Comparison of ENCODE assay signal across 9 cellular contexts in the genomic region with DNA sequence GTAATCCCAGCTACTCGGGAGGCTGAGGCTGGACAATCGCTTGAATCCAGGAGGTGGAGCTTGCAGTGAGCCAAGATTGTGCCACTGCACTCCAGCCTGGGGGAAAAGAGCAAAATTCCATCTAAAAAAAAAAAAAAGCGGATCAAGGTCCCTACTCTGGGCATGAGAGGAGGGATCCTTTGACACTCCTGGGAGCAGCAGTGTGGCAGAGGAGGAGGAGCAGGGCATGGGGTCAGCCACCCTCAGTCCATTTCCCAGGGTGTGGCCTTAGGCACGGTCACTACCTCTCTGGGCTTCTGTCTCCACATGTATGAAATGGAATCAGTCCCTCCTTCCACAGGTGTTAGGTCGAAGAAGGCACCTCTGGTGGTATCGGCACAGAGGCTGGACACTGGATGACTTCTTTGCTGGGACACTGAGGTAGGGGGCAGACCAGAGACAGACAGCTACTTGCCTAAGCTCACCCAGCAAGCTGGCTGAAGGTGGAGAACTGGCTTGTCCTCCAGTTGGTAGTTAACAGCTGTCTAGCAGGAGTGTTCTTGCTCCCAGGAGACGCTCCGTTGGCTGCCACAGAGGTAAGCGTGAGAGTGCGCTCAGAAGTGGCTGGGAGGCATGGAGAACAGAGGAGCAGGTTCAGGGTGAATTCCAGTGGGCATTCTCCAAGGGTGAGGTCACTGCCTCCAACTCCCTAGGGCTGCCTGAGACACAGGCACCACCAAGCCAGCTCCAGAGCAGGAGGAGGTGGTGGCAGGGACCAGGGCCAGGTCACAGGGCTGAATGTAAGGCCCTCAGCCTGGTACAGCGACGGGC. TPM values are rescaled to one million over a fixed set of nuclear protein-coding genes. Genes with fewer than 3 reads are reported as not detected.
DNase-seq lines count a peak whose midpoint lies in the region; ATAC-seq, FAIRE-seq and TF ChIP-seq lines count a peak whose summit lies in the region.
"Had no signal": no experiment of that assay in that cellular context is flagged by ENCODE, and none has a peak within 500 bp of the region (broad histone marks: within the 10 kb centered on the region; RNA-seq: fewer than 3 reads in every experiment).

No MANE protein-coding gene starts in this region.

- no peak overlapping the region for H3K4me3 ChIP-seq in esophagus squamous epithelium
- H3K4me3 ChIP-seq in pancreas: no peak overlapping the region
- H3K4me3 ChIP-seq in mucosa of descending colon: no peak overlapping the region

- H3K36me3 ChIP-seq in esophagus squamous epithelium: peaks cover 0 to 5% (median 0%) of the 10 kb centered on the region in 3 donors
- no peaks in the 10 kb centered on the region for H3K36me3 ChIP-seq in pancreas
- no peaks in the 10 kb centered on the region for H3K36me3 ChIP-seq in mucosa of descending colon (ENCODE audit: low read depth)

- whole genome bisulfite sequencing in esophagus squamous epithelium, 2 donors: 61 to 70% methylated on average over 5 to 10 of the region's 12 CpGs
- 57 to 61% methylated on average over 12 of the region's 12 CpGs for WGBS in pancreas, 2 donors

- TF ChIP-seq CTCF in esophagus squamous epithelium (IDR thresholded peaks at IDR 0.05): no peak
- no peak for TF ChIP-seq CTCF in pancreas (IDR thresholded peaks at IDR 0.05)
- no peak for TF ChIP-seq CTCF in mucosa of descending colon (IDR thresholded peaks at IDR 0.05)

- no peak for FAIRE-seq in pancreas (lab: Jason Lieb, UNC)
- FAIRE-seq: endometrium had no signal

- intact Hi-C loops in esophagus squamous epithelium (cut with DNase I) (no loop called here), pancreas (cut with DNase I) (no loop called here), mucosa of descending colon (cut with DNase I, micrococcal nuclease) (no loop called here)

- no peak for TF ChIP-seq POLR2A in esophagus squamous epithelium (IDR thresholded peaks at IDR 0.05)

- DNase-seq in DMS153 (lab: John Stamatoyannopoulos, UW) (peak; percentile 81), NCI-H2196 (lab: John Stamatoyannopoulos, UW; ENCODE audit: unreplicated experiment) (peak; percentile 42), esophagus squamous epithelium (lab: John Stamatoyannopoulos, UW) (no peak), pancreas (peak in 5 of 6 donors; percentile 67 to 73 (median 72)), mucosa of descending colon (no peak)

- peak; percentile 5 to 50 (median 34) for ATAC-seq in pancreas
- no peak for ATAC-seq in GM19463 (IDR thresholded peaks at IDR 0.05; ENCODE audit: unreplicated experiment)
- ATAC-seq in HG02884 (IDR thresholded peaks at IDR 0.05; ENCODE audit: unreplicated experiment): no peak
- no peak for ATAC-seq in mucosa of descending colon
- no peak for ATAC-seq in HG03439 (IDR thresholded peaks at IDR 0.05; ENCODE audit: unreplicated experiment)

- H3K9me3 ChIP-seq in esophagus squamous epithelium (no peaks in the 10 kb centered on the region), pancreas (no peaks in the 10 kb centered on the region), mucosa of descending colon (no peaks in the 10 kb centered on the region)

- H3K27ac ChIP-seq in esophagus squamous epithelium (peak overlapping the region; percentile 36 to 88 (median 85)), pancreas (peak overlapping the region; percentile 61 to 97 (median 82))

- H3K27me3 ChIP-seq in esophagus squamous epithelium (no peaks in the 10 kb centered on the region), pancreas (no peaks in the 10 kb centered on the region)

- H3K4me1 ChIP-seq in esophagus squamous epithelium (peaks cover 27 to 60% (median 39%) of the 10 kb centered on the region in 3 donors), pancreas (peaks cover 21 to 37% (median 28%) of the 10 kb centered on the region in 3 donors), mucosa of descending colon (ENCODE audit: low read depth) (peaks cover 21% of the 10 kb centered on the region)

RNA-seq across cellular contexts. Expression of gene TXN2, which starts 19.6 kb away (rescaled TPM):
- total RNA-seq in esophagus squamous epithelium (10 to 100 TPM; 58.4 to 88.4 (median 72.3) TPM), pancreas (10 to 100 TPM; 20.4 to 33.6 (median 30.5) TPM), mucosa of descending colon (100 to 1,000 TPM in 1 of 3 donors, 10 to 100 TPM in 2; 73.2 to 101 (median 95.8) TPM)
- 10 to 100 TPM; 43.1 to 49.5 TPM for polyA plus RNA-seq in pancreas

RNA-seq across cellular contexts. Expression of gene FOXRED2, which starts 45.0 kb away (rescaled TPM):
- total RNA-seq in esophagus squamous epithelium (10 to 100 TPM in 2 of 4 donors, 1 to 10 TPM in 2; 3.8 to 21.0 (median 7.6) TPM), pancreas (1 to 10 TPM; 3.9 to 6.0 (median 5.3) TPM), mucosa of descending colon (1 to 10 TPM; 2.8 to 8.6 (median 6.4) TPM)
- 1 to 10 TPM; 2.0 to 3.5 TPM for polyA plus RNA-seq in pancreas

Comparison
In these comparisons a context has a peak if more than half of its experiments do, and no peak if none do; other contexts are left out.
1. DNase-seq: peak in DMS153 (single experiment), NCI-H2196 (single experiment) and pancreas (5 of 6); none in esophagus squamous epithelium (single experiment) and mucosa of descending colon (0 of 3).
2. ATAC-seq: peak in pancreas (4 of 4); none in GM19463 (single experiment), HG02884 (single experiment), mucosa of descending colon (single experiment) and HG03439 (single experiment).